ENCODE assay signal across 20 cellular contexts in the genomic region with DNA sequence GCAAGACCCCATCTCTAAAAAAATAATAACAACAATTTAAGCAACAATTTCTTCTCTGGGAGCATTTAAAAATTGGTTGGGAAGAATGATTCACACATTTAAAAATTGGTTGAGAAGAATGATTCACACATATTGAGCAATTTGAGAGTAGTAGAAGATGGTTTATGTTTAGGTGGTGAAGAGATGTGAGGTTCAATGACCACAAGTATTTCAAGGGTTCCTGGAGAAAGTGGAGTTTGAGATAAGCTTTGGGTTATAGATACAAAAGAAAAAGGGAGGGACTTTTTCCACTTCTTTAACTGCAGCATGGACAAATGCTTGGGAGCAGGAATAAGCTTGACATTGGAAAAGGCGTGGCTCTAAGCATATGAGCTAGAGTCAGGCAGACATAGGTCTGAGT.
A peak's percentile ranks its signal among the peaks of the same experiment; 100 is the strongest.
DNase-seq lines count a peak whose midpoint lies in the region; ATAC-seq, FAIRE-seq and TF ChIP-seq lines count a peak whose summit lies in the region.
"Had no signal": no experiment of that assay in that cellular context is flagged by ENCODE, and none has a peak within 500 bp of the region (broad histone marks: within the 10 kb centered on the region; RNA-seq: fewer than 3 reads in every experiment).

No MANE protein-coding gene starts in this region.

- ATAC-seq in K562 (no peak), GM21786 (IDR thresholded peaks at IDR 0.05; ENCODE audit: unreplicated experiment) (no peak)
- ATAC-seq: gastroesophageal sphincter, HCT116 had no signal

- no peaks in the 10 kb centered on the region for H3K36me3 ChIP-seq in K562 (ENCODE audit: control insufficient read depth, insufficient read depth, low read length)
- H3K36me3 ChIP-seq: gastroesophageal sphincter had no signal

- TF ChIP-seq EP300 in K562 (IDR thresholded peaks at IDR 0.05; ENCODE audit: low read length): no peak

- in situ Hi-C loops in K562 (cut with MboI): no loop called here

- intact Hi-C loops in K562 (cut with micrococcal nuclease): no loop called here

- H3K4me1 ChIP-seq in K562 (replicated peaks in 1 of 2; ENCODE audit: control insufficient read depth in 2 of 2, insufficient read depth in 2 of 2, low read length in 2 of 2): no peaks in the 10 kb centered on the region; a peak in 1 of 5 replicates
- H3K4me1 ChIP-seq: gastroesophageal sphincter had no signal

- no peaks in the 10 kb centered on the region for H3K9me3 ChIP-seq in K562 (replicated peaks; ENCODE audit: control insufficient read depth, insufficient read depth, low read depth, low read length)
- H3K9me3 ChIP-seq: gastroesophageal sphincter had no signal

- TF ChIP-seq POLR2A in K562 (conservative IDR thresholded peaks at IDR 0.05): no peak
- TF ChIP-seq POLR2A in H54 (IDR thresholded peaks at IDR 0.05; ENCODE audit: low read depth, low read length): no peak

- TF ChIP-seq CTCF in K562 (IDR thresholded peaks at IDR 0.05 in 2 of 3, conservative IDR thresholded peaks at IDR 0.05 in 1 of 3; ENCODE audit: insufficient read depth in 2 of 3, low read depth in 1 of 3, low read length in 3 of 3): no peak

- no TSS peak for BruUV-seq in K562 (replicated peaks; lab: Mats Ljungman, UMichigan)

- DNase-seq in Daoy (ENCODE audit: low read depth): peak; percentile 31
- DNase-seq in LHCN-M2 (ENCODE audit: low read depth): peak; percentile 89
- no peak for DNase-seq in K562 (ENCODE audit: extremely low read depth in 1 of 4, low spot score in 3 of 4)
- peak; percentile 26 for DNase-seq in kidney glomerular epithelial cell (lab: John Stamatoyannopoulos, UW)
- no peak for DNase-seq in activated T-cell treated with anti-CD3 and anti-CD28 coated beads, Interleukin-2, amount 50 U/mL, for 1 hour
- no peak for DNase-seq in H54 (ENCODE audit: insufficient read length, low spot score)
- no peak for DNase-seq in RKO (ENCODE audit: low spot score)
- DNase-seq: activated CD4-positive, alpha-beta T cell treated with anti-CD3 and anti-CD28 coated beads, Interleukin-2, amount 10 ng/mL, durations not matched to agents 7 days and 5 days; activated CD8-positive, alpha-beta memory T cell treated with anti-CD3 and anti-CD28 coated beads, Interleukin-2, amount 50 U/mL, for 4 hours; activated gamma-delta T cell treated with Interleukin-2 at 50 U/mL for 16 hours; anterior cingulate cortex; CD4-positive, CD25-positive, alpha-beta regulatory T cell; NCI-H69; nucleus accumbens; retina had no signal

- H3K79me2 ChIP-seq in K562 (ENCODE audit: control insufficient read depth, insufficient read depth, low read length): no peaks in the 10 kb centered on the region

- H3K9me1 ChIP-seq in K562 (ENCODE audit: control insufficient read depth, insufficient read depth, low read length): no peaks in the 10 kb centered on the region

- H3K27ac ChIP-seq in K562 (ENCODE audit: extremely low read depth, low read depth, low read length): no peak overlapping the region
- H3K27ac ChIP-seq: coronary artery, gastroesophageal sphincter had no signal

- 33% methylated on average over 1 of the region's 1 CpG for WGBS in K562 (ENCODE audit: insufficient coverage, low coverage, missing lambda C conversion rate)

- no peak overlapping the region for H2AFZ ChIP-seq in K562 (ENCODE audit: low read depth, low read length)

- no peak overlapping the region for H3K9ac ChIP-seq in K562 (ENCODE audit: insufficient read depth in 1 of 2, low read depth in 2 of 2, low read length in 2 of 2)

- no peak overlapping the region for H3K4me3 ChIP-seq in K562
- H3K4me3 ChIP-seq: coronary artery, gastroesophageal sphincter had no signal

- CTCF ChIA-PET in K562 (lab: Yijun Ruan, JAX; ENCODE audit: low intra/inter-chr PET ratio): no interaction called here

- H3K27me3 ChIP-seq in K562 (ENCODE audit: control insufficient read depth in 2 of 2, insufficient read depth in 2 of 2, low read length in 2 of 2): no peaks in the 10 kb centered on the region
- H3K27me3 ChIP-seq: gastroesophageal sphincter had no signal

- H3K4me2 ChIP-seq in K562 (ENCODE audit: insufficient read depth, low read length): no peak overlapping the region

- H4K20me1 ChIP-seq in K562 (replicated peaks; ENCODE audit: control insufficient read depth, insufficient read depth, low read length): no peaks in the 10 kb centered on the region

- POLR2A ChIA-PET in K562 (lab: Yijun Ruan, JAX): no interaction called here

- no peak for TF ChIP-seq RAD21 in K562 (CRISPR knock-in tag; conservative IDR thresholded peaks at IDR 0.05 in 1 of 2, IDR thresholded peaks at IDR 0.05 in 1 of 2)

- FAIRE-seq in K562 (lab: Jason Lieb, UNC): no peak
- FAIRE-seq in H54 (lab: Jason Lieb, UNC): no peak
- FAIRE-seq: endometrium had no signal

TF ChIP-seq in K562, 482 proteins besides CTCF, POLR2A, EP300 and RAD21:
- TF ChIP-seq ZFP30 (CRISPR knock-in tag; IDR thresholded peaks at IDR 0.05; ENCODE audit: borderline replicate concordance) (no peak), CEBPB (tag; IDR thresholded peaks at IDR 0.05) (0 out of 2 replicates have a peak, but pooled peaks have one; percentile 11), FOSL1 (tag; conservative IDR thresholded peaks at IDR 0.05) (peak; percentile 49; the same call in 1 of the 2 replicates)

Comparison
In these comparisons a context has a peak if more than half of its experiments do, and no peak if none do; other contexts are left out.
1. DNase-seq: peak in Daoy (single experiment), LHCN-M2 (single experiment) and kidney glomerular epithelial cell (single experiment); none in K562 (0 of 4), activated T-cell treated with anti-CD3 and anti-CD28 coated beads, Interleukin-2, amount 50 U/mL, for 1 hour (single experiment), H54 (single experiment) and RKO (single experiment).